12 cellular contexts compared by ENCODE assay signal in genomic region chr15:42215854-42216829, GRCh38. TPM values are rescaled to one million over a fixed set of nuclear protein-coding genes. Genes with fewer than 3 reads are reported as not detected.
DNase-seq lines count a peak whose midpoint lies in the region; ATAC-seq, FAIRE-seq and TF ChIP-seq lines count a peak whose summit lies in the region.
"Had no signal": no experiment of that assay in that cellular context is flagged by ENCODE, and none has a peak within 500 bp of the region (broad histone marks: within the 10 kb centered on the region; RNA-seq: fewer than 3 reads in every experiment).

No MANE protein-coding gene starts in this region.

- TF ChIP-seq POLR2A in H54 (IDR thresholded peaks at IDR 0.05; ENCODE audit: low read depth, low read length) (no peak), upper lobe of left lung (IDR thresholded peaks at IDR 0.05) (no peak)

- H3K36me3 Mint-ChIP-seq in T-cell (peaks cover 50% of the 10 kb centered on the region), immature natural killer cell (peaks cover 14 to 42% (median 24%) of the 10 kb centered on the region in 3 donors)

- H3K4me1 ChIP-seq in upper lobe of left lung = peaks cover 0 to 4% (median 0%) of the 10 kb centered on the region in 4 donors

- no peak for TF ChIP-seq EP300 in upper lobe of left lung (IDR thresholded peaks at IDR 0.05)

- H3K27ac ChIP-seq in upper lobe of left lung = no peak overlapping the region

- DNase-seq in D721Med (ENCODE audit: insufficient read length, low spot score) (no peak), H54 (ENCODE audit: insufficient read length, low spot score) (no peak), T-cell (no peak), fibroblast of the conjunctiva (ENCODE audit: low read depth) (peak; percentile 10), upper lobe of left lung (no peak), immature natural killer cell (no peak)
- DNase-seq: activated CD8-positive, alpha-beta memory T cell treated with anti-CD3 and anti-CD28 coated beads, Interleukin-2, amount 10 ng/mL, durations not matched to agents 7 days and 5 days; foreskin fibroblast; left cardiac atrium; NCI-H446 had no signal

- ATAC-seq in T-cell (replicated peaks in 1 of 4) (no peak), upper lobe of left lung (ENCODE audit: low FRiP score in 2 of 2) (no peak), GM21447 (IDR thresholded peaks at IDR 0.05; ENCODE audit: unreplicated experiment) (no peak)
- ATAC-seq: activated CD8-positive, alpha-beta memory T cell treated with anti-CD3 and anti-CD28 coated beads, Interleukin-2, amount 10 ng/mL, durations not matched to agents 7 days and 5 days; left cardiac atrium had no signal

- peak; percentile 37 for TF ChIP-seq CTCF in D721Med (IDR thresholded peaks at IDR 0.05; ENCODE audit: insufficient read depth, missing control alignments)
- TF ChIP-seq CTCF in upper lobe of left lung (IDR thresholded peaks at IDR 0.05) = no peak

- peak overlapping the region; percentile 7 to 29 for H3K27ac Mint-ChIP-seq in T-cell
- peak overlapping the region in 2 of 6 donors; percentile 29 to 39 for H3K27ac Mint-ChIP-seq in immature natural killer cell
- H3K27ac Mint-ChIP-seq: activated CD8-positive, alpha-beta memory T cell treated with anti-CD3 and anti-CD28 coated beads, Interleukin-2, amount 10 ng/mL, durations not matched to agents 7 days and 5 days had no signal

- H3K9me3 Mint-ChIP-seq in T-cell = no peaks in the 10 kb centered on the region
- no peaks in the 10 kb centered on the region for H3K9me3 Mint-ChIP-seq in immature natural killer cell

- H3K27me3 Mint-ChIP-seq in T-cell (no peaks in the 10 kb centered on the region), immature natural killer cell (ENCODE audit: low read depth in 3 of 3) (peaks cover 0 to 2% (median 0%) of the 10 kb centered on the region in 3 donors)
- H3K27me3 Mint-ChIP-seq: activated CD8-positive, alpha-beta memory T cell treated with anti-CD3 and anti-CD28 coated beads, Interleukin-2, amount 10 ng/mL, durations not matched to agents 7 days and 5 days had no signal

- no peaks in the 10 kb centered on the region for H3K27me3 ChIP-seq in upper lobe of left lung

- WGBS in upper lobe of left lung, 2 donors = 81 to 84% methylated on average over 4 of the region's 4 CpGs

- H3K4me1 Mint-ChIP-seq in T-cell = peaks cover 0 to 5% (median 0%) of the 10 kb centered on the region in 3 donors
- H3K4me1 Mint-ChIP-seq in immature natural killer cell = peaks cover 0 to 7% of the 10 kb centered on the region in 2 donors

- POLR2A ChIA-PET in T-cell (lab: Charles Lee) = interaction anchor here (0.5 to 0.7 kb wide), 2 partner anchors 231 to 399 kb away, joined by 3 read pairs; no protein-coding TSS in a partner anchor

- CTCF ChIA-PET in T-cell (lab: Charles Lee) = no interaction called here

- H3K9me3 ChIP-seq in upper lobe of left lung = no peaks in the 10 kb centered on the region

- H3K4me3 ChIP-seq in upper lobe of left lung = no peak overlapping the region

- peak; percentile 63 for FAIRE-seq in D721Med (lab: Jason Lieb, UNC)
- FAIRE-seq in H54 (lab: Jason Lieb, UNC) = peak; percentile 52

- H3K4me3 Mint-ChIP-seq in T-cell = no peak overlapping the region
- H3K4me3 Mint-ChIP-seq in immature natural killer cell = no peak overlapping the region
- H3K4me3 Mint-ChIP-seq: activated CD8-positive, alpha-beta memory T cell treated with anti-CD3 and anti-CD28 coated beads, Interleukin-2, amount 10 ng/mL, durations not matched to agents 7 days and 5 days had no signal

- peaks cover 15 to 85% (median 44%) of the 10 kb centered on the region in 4 donors for H3K36me3 ChIP-seq in upper lobe of left lung

RNA-seq across cellular contexts. Expression of gene VPS39, which starts 8.0 kb away (rescaled TPM):
- total RNA-seq in T-cell (100 to 1,000 TPM in 3 of 5 donors, 10 to 100 TPM in 2; 98.5 to 113 (median 101) TPM), upper lobe of left lung (100 to 1,000 TPM in 1 of 6 donors, 10 to 100 TPM in 5; 56.4 to 325 (median 85.3) TPM)
- polyA plus RNA-seq in immature natural killer cell = 10 to 100 TPM; 17.0 to 44.9 (median 18.3) TPM

RNA-seq across cellular contexts. Expression of gene GANC, which starts 56.9 kb away (rescaled TPM):
- total RNA-seq in T-cell = 10 to 100 TPM; 32.7 to 51.2 (median 45.7) TPM
- 100 to 1,000 TPM in 3 of 6 donors, 10 to 100 TPM in 3; 67.3 to 295 (median 99.8) TPM for total RNA-seq in upper lobe of left lung
- 10 to 100 TPM in 1 of 3 donors, 1 to 10 TPM in 2; 4.0 to 13.0 (median 9.6) TPM for polyA plus RNA-seq in immature natural killer cell

RNA-seq across cellular contexts. Expression of gene TMEM87A, which starts 57.1 kb away (rescaled TPM):
- total RNA-seq in T-cell = 10 to 100 TPM; 44.0 to 55.4 (median 45.4) TPM
- total RNA-seq in upper lobe of left lung = 100 to 1,000 TPM in 4 of 6 donors, 10 to 100 TPM in 2; 50.2 to 242 (median 119) TPM
- 10 to 100 TPM; 55.5 to 93.8 (median 63.4) TPM for polyA plus RNA-seq in immature natural killer cell

RNA-seq across cellular contexts. Expression of gene PLA2G4F, which starts 59.7 kb away (rescaled TPM):
- total RNA-seq in T-cell = under 1 TPM in 3 of 5 donors, not detected in 2; 0.10 to 0.23 (median 0.16) TPM
- 100 to 1,000 TPM in 3 of 6 donors, 10 to 100 TPM in 3; 57.8 to 162 (median 99.8) TPM for total RNA-seq in upper lobe of left lung
- not detected for polyA plus RNA-seq in immature natural killer cell
- total RNA-seq: activated CD8-positive, alpha-beta memory T cell treated with anti-CD3 and anti-CD28 coated beads, Interleukin-2, amount 10 ng/mL, durations not matched to agents 7 days and 5 days; T-helper 1 cell treated with Interleukin-12 subunit alpha and Interleukin-12 subunit beta and Interleukin-4 antibody, amounts not matched to agents 30 ng/mL and 1 ng/mL, for 36 hours had no signal
